In genomic region chr2:224576098-224576715, GRCh38 we compare ENCODE assay signal across 9 cellular contexts. TPM values are rescaled to one million over a fixed set of nuclear protein-coding genes. Genes with fewer than 3 reads are reported as not detected.
DNase-seq lines count a peak whose midpoint lies in the region; ATAC-seq and TF ChIP-seq lines count a peak whose summit lies in the region.
"Had no signal": no experiment of that assay in that cellular context is flagged by ENCODE, and none has a peak within 500 bp of the region (broad histone marks: within the 10 kb centered on the region; RNA-seq: fewer than 3 reads in every experiment).

No MANE protein-coding gene starts in this region.

- no peak overlapping the region for H4K5ac ChIP-seq in IMR-90 (ENCODE audit: low read depth, low read length)

- POLR2A ChIA-PET in IMR-90 (lab: Charles Lee; ENCODE audit: unreplicated experiment): no interaction called here

- DNase-seq in GM23338 (ENCODE audit: low spot score) (no peak), IMR-90 (no peak), mesenchymal stem cell (peak; percentile 22), NCI-H2171 (lab: John Stamatoyannopoulos, UW) (no peak), T-helper 9 cell (no peak), NCI-H226 (no peak)
- DNase-seq: brain microvascular endothelial cell had no signal

- H2BK5ac ChIP-seq in IMR-90 (ENCODE audit: low read depth, low read length, poor library complexity, severe bottlenecking) (no peak overlapping the region), mesenchymal stem cell (ENCODE audit: low read depth, low read length, poor library complexity, severe bottlenecking) (no peak overlapping the region)

- H4K91ac ChIP-seq in IMR-90 (ENCODE audit: insufficient read depth, low read depth, low read length) (no peak overlapping the region), mesenchymal stem cell (ENCODE audit: low read length) (no peak overlapping the region)

- H3K4me1 Mint-ChIP-seq in GM23338: peaks cover 72% of the 10 kb centered on the region

- H3K4me1 ChIP-seq in GM23338 (ENCODE audit: insufficient read depth): peaks cover 75% of the 10 kb centered on the region
- H3K4me1 ChIP-seq in IMR-90 (ENCODE audit: control insufficient read depth, insufficient read depth, low read length): peaks cover 13% of the 10 kb centered on the region
- peaks cover 4% of the 10 kb centered on the region for H3K4me1 ChIP-seq in mesenchymal stem cell (ENCODE audit: control insufficient read depth, insufficient read depth, low read depth, low read length)

- H3K27me3 ChIP-seq in GM23338 (ENCODE audit: insufficient read depth) (no peaks in the 10 kb centered on the region), IMR-90 (ENCODE audit: control insufficient read depth, insufficient read depth, low read length) (no peaks in the 10 kb centered on the region), mesenchymal stem cell (ENCODE audit: control insufficient read depth in 1 of 2, insufficient read depth in 1 of 2, low read length in 2 of 2) (no peaks in the 10 kb centered on the region)
- H3K27me3 ChIP-seq: brain microvascular endothelial cell had no signal

- H3K9me3 Mint-ChIP-seq in GM23338: no peaks in the 10 kb centered on the region

- no peak overlapping the region for H2BK15ac ChIP-seq in IMR-90 (ENCODE audit: low read depth, low read length)
- no peak overlapping the region for H2BK15ac ChIP-seq in mesenchymal stem cell (ENCODE audit: low read depth, poor library complexity, severe bottlenecking)

- in situ Hi-C loops in IMR-90 (cut with MboI; ENCODE audit: low sequenced_read_pairs): no loop called here

- H3K9me3 ChIP-seq in IMR-90 (ENCODE audit: control insufficient read depth, insufficient read depth, low read length) (no peaks in the 10 kb centered on the region), mesenchymal stem cell (ENCODE audit: control insufficient read depth, low read length) (no peaks in the 10 kb centered on the region)

- no peak overlapping the region for H3K18ac ChIP-seq in IMR-90 (ENCODE audit: low read depth, low read length)
- no peak overlapping the region for H3K18ac ChIP-seq in mesenchymal stem cell (ENCODE audit: low read depth in 1 of 2, low read length in 2 of 2)

- TF ChIP-seq CTCF in GM23338 (conservative IDR thresholded peaks at IDR 0.05; ENCODE audit: low read depth in 2 of 2) (no peak), IMR-90 (conservative IDR thresholded peaks at IDR 0.05; ENCODE audit: low read depth, low read length) (no peak)

- H3K27ac ChIP-seq in GM23338 (ENCODE audit: low read depth) (no peak overlapping the region), IMR-90 (ENCODE audit: insufficient read depth, low read length) (no peak overlapping the region), mesenchymal stem cell (ENCODE audit: low read length, poor library complexity, severe bottlenecking) (no peak overlapping the region)
- H3K27ac ChIP-seq: brain microvascular endothelial cell had no signal

- no peak overlapping the region for H2AFZ ChIP-seq in GM23338
- H2AFZ ChIP-seq in IMR-90 (replicated peaks; ENCODE audit: low read length, poor library complexity): no peak overlapping the region
- no peak overlapping the region for H2AFZ ChIP-seq in mesenchymal stem cell (ENCODE audit: low read depth, low read length)

- H3K4ac ChIP-seq in IMR-90 (ENCODE audit: low read depth, low read length) (no peak overlapping the region), mesenchymal stem cell (ENCODE audit: low read depth in 1 of 2, low read length in 2 of 2) (no peak overlapping the region)

- H3K79me1 ChIP-seq in IMR-90 (ENCODE audit: low read depth in 1 of 2, low read length in 2 of 2): peaks cover 3 to 50% of the 10 kb centered on the region in 2 experiments; a peak in 3 of 4 replicates
- no peaks in the 10 kb centered on the region for H3K79me1 ChIP-seq in mesenchymal stem cell (replicated peaks; ENCODE audit: low read length, poor library complexity, severe bottlenecking)

- ATAC-seq in GM18868 (IDR thresholded peaks at IDR 0.05; ENCODE audit: unreplicated experiment) (peak; percentile 78), GM23338 (no peak), IMR-90 (ENCODE audit: low read depth) (no peak), SK-N-SH treated with all-trans-retinoic acid at 6 μM for 48 hours (no peak)

- dilution Hi-C loops in IMR-90 (cut with HindIII; ENCODE audit: low sequenced_read_pairs, unreplicated experiment): no loop called here

- H3K14ac ChIP-seq in IMR-90 (replicated peaks; ENCODE audit: low read depth, low read length) (0 out of 2 replicates have a peak overlapping the region, but pooled peaks have one; percentile 2), mesenchymal stem cell (ENCODE audit: low read length in 2 of 2) (no peak overlapping the region)

- no peak overlapping the region for H2BK20ac ChIP-seq in IMR-90 (ENCODE audit: low read depth, low read length)

- no peak overlapping the region; the same call in 2 of the 3 replicates for H3K4me3 Mint-ChIP-seq in GM23338

- H2AK5ac ChIP-seq in IMR-90 (ENCODE audit: low read depth, low read length) (no peak overlapping the region), mesenchymal stem cell (ENCODE audit: low read length, severe bottlenecking) (no peak overlapping the region)

- H3F3A ChIP-seq in GM23338 (replicated peaks; ENCODE audit: low read depth): no peaks in the 10 kb centered on the region

- peaks cover 100% of the 10 kb centered on the region for H3K79me2 ChIP-seq in GM23338 (replicated peaks; ENCODE audit: insufficient read depth)

- H3K27me3 Mint-ChIP-seq in GM23338 (ENCODE audit: insufficient read depth, low read depth, poor library complexity): no peaks in the 10 kb centered on the region

- no peak overlapping the region for H3K4me3 ChIP-seq in GM23338
- H3K4me3 ChIP-seq in IMR-90 (ENCODE audit: insufficient read depth, low read depth, low read length): no peak overlapping the region
- H3K4me3 ChIP-seq in mesenchymal stem cell (ENCODE audit: insufficient read depth in 1 of 2, low read depth in 1 of 2, low read length in 2 of 2): no peak overlapping the region

- no peak overlapping the region for H3K23ac ChIP-seq in IMR-90 (ENCODE audit: low read depth, low read length)
- H3K23ac ChIP-seq in mesenchymal stem cell (ENCODE audit: low read length in 2 of 2): no peak overlapping the region

- no peak overlapping the region for H3K56ac ChIP-seq in IMR-90 (ENCODE audit: extremely low read depth, insufficient read depth, low read length)

- intact Hi-C loops in IMR-90 (cut with micrococcal nuclease): loop anchor here (10.0 kb wide), 1 partner anchor 61 kb away; no protein-coding TSS in a partner anchor

- no peak overlapping the region for H2BK12ac ChIP-seq in mesenchymal stem cell (ENCODE audit: low read length in 2 of 2)

- H4K8ac ChIP-seq in IMR-90 (ENCODE audit: low read depth in 2 of 2, low read length in 2 of 2) (no peak overlapping the region), mesenchymal stem cell (ENCODE audit: low read length) (no peak overlapping the region)

- WGBS in IMR-90 (ENCODE audit: extremely low coverage in 2 of 2, insufficient read length in 1 of 2), 2 experiments: no CpG with 5 or more reads among the region's 5 CpGs
- 92% methylated on average over 5 of the region's 5 CpGs for WGBS in mesenchymal stem cell

- no peak for TF ChIP-seq RAD21 in IMR-90 (IDR thresholded peaks at IDR 0.05; ENCODE audit: low read length)

- CTCF ChIA-PET in IMR-90 (lab: Yijun Ruan, JAX): no interaction called here

- H2AK9ac ChIP-seq in IMR-90 (replicated peaks; ENCODE audit: low read depth, low read length, poor library complexity): no peak overlapping the region

- BruUV-seq in IMR-90 (replicated peaks; lab: Mats Ljungman, UMichigan): no TSS peak

- no peak overlapping the region for H3K9ac ChIP-seq in IMR-90 (ENCODE audit: low read depth, low read length)
- no peak overlapping the region for H3K9ac ChIP-seq in mesenchymal stem cell (ENCODE audit: low read length)

- H4K20me1 ChIP-seq in GM23338 (replicated peaks; ENCODE audit: insufficient read depth) (peaks cover 62% of the 10 kb centered on the region), IMR-90 (ENCODE audit: insufficient read depth, low read length) (peaks cover 81% of the 10 kb centered on the region)

- H2BK120ac ChIP-seq in IMR-90 (ENCODE audit: low read depth, low read length) (no peak overlapping the region), mesenchymal stem cell (ENCODE audit: low read depth, low read length) (no peak overlapping the region)

- 0 out of 3 replicates have a peak, but pooled peaks cover 3% of the 10 kb centered on the region for H3K36me3 Mint-ChIP-seq in GM23338 (ENCODE audit: low read depth)

- H3K4me2 ChIP-seq in GM23338 (no peak overlapping the region), IMR-90 (ENCODE audit: low read depth, low read length) (peak overlapping the region; percentile 32; the same call in 1 of the 2 replicates), mesenchymal stem cell (ENCODE audit: low read length, poor library complexity, severe bottlenecking) (no peak overlapping the region)

- H3K9me1 ChIP-seq in IMR-90 (ENCODE audit: insufficient read depth, low read length): peaks cover 7% of the 10 kb centered on the region

- H3K27ac Mint-ChIP-seq in GM23338: peak overlapping the region; percentile 24; the same call in 1 of the 2 replicates

- H3K9me2 ChIP-seq in GM23338 (ENCODE audit: insufficient read depth): no peaks in the 10 kb centered on the region

- H3K36me3 ChIP-seq in GM23338 (ENCODE audit: insufficient read depth) (no peaks in the 10 kb centered on the region), IMR-90 (ENCODE audit: control insufficient read depth, insufficient read depth, low read length) (no peaks in the 10 kb centered on the region), mesenchymal stem cell (ENCODE audit: control insufficient read depth in 1 of 2, insufficient read depth in 2 of 2, low read depth in 1 of 2, low read length in 2 of 2) (peaks cover 0 to 3% of the 10 kb centered on the region in 2 experiments)
- H3K36me3 ChIP-seq: brain microvascular endothelial cell had no signal

- TF ChIP-seq POLR2A in IMR-90 (IDR thresholded peaks at IDR 0.05; ENCODE audit: low read depth, low read length): no peak

TF ChIP-seq in GM23338, 12 proteins besides CTCF, POLR2A, EP300 and RAD21 (continues in another document):
- TF ChIP-seq EZH2 (IDR thresholded peaks at IDR 0.05; ENCODE audit: low read depth, unreplicated experiment) (no peak), ZNF114 (CRISPR knock-in tag; IDR thresholded peaks at IDR 0.05) (no peak)

TF ChIP-seq in IMR-90, 13 proteins besides CTCF, POLR2A, EP300 and RAD21:
- TF ChIP-seq FOS (IDR thresholded peaks at IDR 0.05; ENCODE audit: low read depth, low read length): no peak
- peak; percentile 50 for TF ChIP-seq MAFK (IDR thresholded peaks at IDR 0.05; ENCODE audit: low read depth, low read length)
TF ChIP-seq in IMR-90: peak in this region for 1.

TF ChIP-seq in SK-N-SH treated with all-trans-retinoic acid at 6 μM for 48 hours, 23 proteins besides CTCF, POLR2A, EP300 and RAD21 (continues in another document):
- no peak for TF ChIP-seq ISL1 (CRISPR knock-in tag; IDR thresholded peaks at IDR 0.05)

RNA-seq across cellular contexts. Expression of gene CUL3, which starts 9.0 kb away (rescaled TPM):
- 99.5 and 125 TPM in 2 replicates for total RNA-seq in GM23338 (2014; rRNA removed; shearing (Covaris generic))
- polyA plus RNA-seq in GM23338 (2016; fragmentation: Nextera tagmentation; extraction: Ambion mirVana): 74.2 and 86.0 TPM in 2 replicates
- 45.7 and 78.3 TPM in 2 replicates for total RNA-seq in IMR-90 (2012; rRNA removed)
- 26.8 and 33.7 TPM in 2 replicates for polyA plus RNA-seq in IMR-90 (2012; rRNA removed)
- 3.9 and 4.4 TPM in 2 replicates for polyA plus RNA-seq in IMR-90 (2012; cell fraction: cytosol; rRNA removed)
- 4.2 and 37.6 TPM in 2 replicates for polyA plus RNA-seq in IMR-90 (2012; cell fraction: nucleus; rRNA removed; ENCODE audit: low replicate concordance)
- 66.2 TPM for polyA plus RNA-seq in mesenchymal stem cell (2013, experiment 1 of 2)
- polyA plus RNA-seq in mesenchymal stem cell (2013, experiment 2 of 2): 70.3 TPM
